ENCODE assay signal across 18 cellular contexts in genomic region chr14:94113908-94114588, GRCh38. TPM values are rescaled to one million over a fixed set of nuclear protein-coding genes. Genes with fewer than 3 reads are reported as not detected.
DNase-seq lines count a peak whose midpoint lies in the region; ATAC-seq, FAIRE-seq and TF ChIP-seq lines count a peak whose summit lies in the region.
"Had no signal": no experiment of that assay in that cellular context is flagged by ENCODE, and none has a peak within 500 bp of the region (broad histone marks: within the 10 kb centered on the region; RNA-seq: fewer than 3 reads in every experiment).

No MANE protein-coding gene starts in this region.

- H3K27ac Mint-ChIP-seq in astrocyte (ENCODE audit: unreplicated experiment), result no peak overlapping the region
- no peak overlapping the region for H3K27ac Mint-ChIP-seq in T-helper 17 cell
- no peak overlapping the region for H3K27ac Mint-ChIP-seq in endothelial cell (ENCODE audit: unreplicated experiment)
- H3K27ac Mint-ChIP-seq: activated CD4-positive, alpha-beta memory T cell treated with anti-CD3 and anti-CD28 coated beads, Interleukin-2, amount 10 ng/mL, durations not matched to agents 7 days and 5 days; activated T-helper 1 cell treated with anti-CD3 and anti-CD28 coated beads, Interleukin-12 subunit alpha, Interleukin-12 subunit beta, Interleukin-2, Interleukin-4 antibody, amounts not matched to agents 30 ng/mL and 10 ng/mL and 1 ng/mL, durations not matched to agents 14 hours and 24 hours and 36 hours; immature natural killer cell had no signal

- H3K36me3 Mint-ChIP-seq in astrocyte (ENCODE audit: low read depth, unreplicated experiment) (peaks cover 15% of the 10 kb centered on the region), T-helper 17 cell (ENCODE audit: low read depth) (no peaks in the 10 kb centered on the region), endothelial cell (ENCODE audit: low read depth, unreplicated experiment) (no peaks in the 10 kb centered on the region)
- H3K36me3 Mint-ChIP-seq: immature natural killer cell had no signal

- H2AFZ ChIP-seq in astrocyte (ENCODE audit: low read depth, low read length) (no peak overlapping the region), osteoblast (ENCODE audit: low read length) (no peak overlapping the region)

- POLR2A ChIA-PET in A549 (lab: Yijun Ruan, JAX), result no interaction called here

- H4K20me1 ChIP-seq in astrocyte (ENCODE audit: insufficient read depth, low read length) (no peaks in the 10 kb centered on the region), osteoblast (ENCODE audit: insufficient read depth, low read length) (no peaks in the 10 kb centered on the region)

- CTCF ChIA-PET in A549 (lab: Yijun Ruan, JAX), result interaction anchor here (0.9 to 3.0 kb wide), 4 partner anchors 18 to 78 kb away, joined by 6 to 17 read pairs (median 6); no protein-coding TSS in a partner anchor

- H3K4me3 ChIP-seq in A549 (no peak overlapping the region), astrocyte (ENCODE audit: insufficient read depth, low read depth, low read length) (no peak overlapping the region), fibroblast of villous mesenchyme (ENCODE audit: low read depth, low read length) (no peak overlapping the region), osteoblast (ENCODE audit: insufficient read depth, low read length) (no peak overlapping the region)
- H3K4me3 ChIP-seq: MG63, thoracic aorta had no signal

- peaks cover 4% of the 10 kb centered on the region for H3K27me3 ChIP-seq in astrocyte (ENCODE audit: insufficient read depth, low read length)
- H3K27me3 ChIP-seq in osteoblast (ENCODE audit: insufficient read depth, low read length), result peaks cover 17% of the 10 kb centered on the region
- H3K27me3 ChIP-seq: MG63 had no signal

- FAIRE-seq in A549 (lab: Jason Lieb, UNC) (no peak), astrocyte (lab: Jason Lieb, UNC) (no peak)
- FAIRE-seq: G401.6 had no signal

- H3K4me3 Mint-ChIP-seq in astrocyte (ENCODE audit: unreplicated experiment) (peak overlapping the region; percentile 64), T-helper 17 cell (no peak overlapping the region), endothelial cell (ENCODE audit: unreplicated experiment) (no peak overlapping the region)
- H3K4me3 Mint-ChIP-seq: activated CD4-positive, alpha-beta memory T cell treated with anti-CD3 and anti-CD28 coated beads, Interleukin-2, amount 10 ng/mL, durations not matched to agents 7 days and 5 days; activated T-helper 1 cell treated with anti-CD3 and anti-CD28 coated beads, Interleukin-12 subunit alpha, Interleukin-12 subunit beta, Interleukin-2, Interleukin-4 antibody, amounts not matched to agents 30 ng/mL and 10 ng/mL and 1 ng/mL, durations not matched to agents 14 hours and 24 hours and 36 hours; immature natural killer cell had no signal

- no peak overlapping the region for H3K9ac ChIP-seq in astrocyte (ENCODE audit: low read length)

- no peak for TF ChIP-seq RAD21 in A549 (conservative IDR thresholded peaks at IDR 0.05 in 1 of 2, IDR thresholded peaks at IDR 0.05 in 1 of 2)

- H3K27ac ChIP-seq in A549 (no peak overlapping the region), astrocyte (ENCODE audit: low read depth, low read length) (no peak overlapping the region), osteoblast (ENCODE audit: low read depth, low read length) (peak overlapping the region; percentile 8)
- H3K27ac ChIP-seq: thoracic aorta, VCaP had no signal

- no peaks in the 10 kb centered on the region for H3K36me3 ChIP-seq in astrocyte (ENCODE audit: insufficient read depth, low read length)
- no peaks in the 10 kb centered on the region for H3K36me3 ChIP-seq in osteoblast (ENCODE audit: insufficient read depth, low read length)
- H3K36me3 ChIP-seq: MG63, thoracic aorta had no signal

- no peaks in the 10 kb centered on the region for H3K9me3 Mint-ChIP-seq in astrocyte (ENCODE audit: unreplicated experiment)
- no peaks in the 10 kb centered on the region for H3K9me3 Mint-ChIP-seq in endothelial cell (ENCODE audit: unreplicated experiment)
- H3K9me3 Mint-ChIP-seq: activated T-helper 1 cell treated with anti-CD3 and anti-CD28 coated beads, Interleukin-12 subunit alpha, Interleukin-12 subunit beta, Interleukin-2, Interleukin-4 antibody, amounts not matched to agents 30 ng/mL and 10 ng/mL and 1 ng/mL, durations not matched to agents 14 hours and 24 hours and 36 hours; immature natural killer cell had no signal

- peaks cover 5% of the 10 kb centered on the region; the same call in 1 of the 3 replicates for H3K9me3 ChIP-seq in A549
- no peaks in the 10 kb centered on the region for H3K9me3 ChIP-seq in astrocyte (ENCODE audit: insufficient read depth, low read depth, low read length)
- no peaks in the 10 kb centered on the region for H3K9me3 ChIP-seq in osteoblast (ENCODE audit: low read depth, low read length)
- no peaks in the 10 kb centered on the region for H3K9me3 ChIP-seq in T-helper 17 cell (ENCODE audit: control insufficient read depth, low read length, poor library complexity, severe bottlenecking)
- H3K9me3 ChIP-seq: MG63, thoracic aorta had no signal

- H3K79me2 ChIP-seq in astrocyte (ENCODE audit: insufficient read depth, low read length) (no peaks in the 10 kb centered on the region), osteoblast (ENCODE audit: insufficient read depth, low read length) (no peaks in the 10 kb centered on the region)

- no peak for TF ChIP-seq EP300 in A549 (IDR thresholded peaks at IDR 0.05)

- WGBS in A549 (ENCODE audit: missing lambda C conversion rate), result 72% methylated on average over 5 of the region's 5 CpGs

- peaks cover 7% of the 10 kb centered on the region for H3K27me3 Mint-ChIP-seq in astrocyte (ENCODE audit: low read depth, unreplicated experiment)
- H3K27me3 Mint-ChIP-seq in T-helper 17 cell, result peaks cover 57% of the 10 kb centered on the region
- H3K27me3 Mint-ChIP-seq in endothelial cell (ENCODE audit: unreplicated experiment), result peaks cover 7% of the 10 kb centered on the region

- DNase-seq in A549 (ENCODE audit: low read depth in 1 of 2, low spot score in 1 of 2), result no peak
- DNase-seq in astrocyte (ENCODE audit: low read depth), result peak; percentile 66
- DNase-seq in fibroblast of villous mesenchyme (ENCODE audit: low read depth), result peak; percentile 24
- peak; percentile 88 for DNase-seq in osteoblast (ENCODE audit: insufficient read length, low spot score, missing footprints)
- DNase-seq in left lobe of liver (ENCODE audit: low spot score), result no peak
- DNase-seq in T-helper 17 cell, result no peak
- DNase-seq in HUDEP-2 (lab: John Stamatoyannopoulos, UW; ENCODE audit: unreplicated experiment in 76 of 76), result no peak
- no peak for DNase-seq in endothelial cell (ENCODE audit: low spot score)
- DNase-seq: activated CD4-positive, alpha-beta memory T cell treated with anti-CD3 and anti-CD28 coated beads, Interleukin-2, amount 10 ng/mL, durations not matched to agents 7 days and 5 days; immature natural killer cell; NCI-H1930; NCI-H524 treated with DMSO at 0.1 percent for 48 hours; SW 1271 had no signal

- ATAC-seq in A549, result no peak
- ATAC-seq in left lobe of liver, result no peak
- ATAC-seq in T-helper 17 cell, result no peak

- H3K4me1 Mint-ChIP-seq in astrocyte (ENCODE audit: low read depth, unreplicated experiment), result peaks cover 30% of the 10 kb centered on the region
- H3K4me1 Mint-ChIP-seq in T-helper 17 cell, result peaks cover 5% of the 10 kb centered on the region
- H3K4me1 Mint-ChIP-seq in endothelial cell (ENCODE audit: unreplicated experiment), result no peaks in the 10 kb centered on the region
- H3K4me1 Mint-ChIP-seq: immature natural killer cell had no signal

- H3K4me1 ChIP-seq in A549 (no peaks in the 10 kb centered on the region), astrocyte (ENCODE audit: insufficient read depth, low read length) (peaks cover 6% of the 10 kb centered on the region), osteoblast (ENCODE audit: insufficient read depth, low read length) (peaks cover 18% of the 10 kb centered on the region)

- no peak overlapping the region for H3K4me2 ChIP-seq in A549
- peak overlapping the region; percentile 7 for H3K4me2 ChIP-seq in astrocyte (ENCODE audit: low read length)
- no peak overlapping the region for H3K4me2 ChIP-seq in osteoblast (ENCODE audit: insufficient read depth, low read length)

- TF ChIP-seq CTCF in A549 (IDR thresholded peaks at IDR 0.05), result no peak
- TF ChIP-seq CTCF in astrocyte (IDR thresholded peaks at IDR 0.05; ENCODE audit: insufficient read depth, low read depth, low read length), result no peak
- TF ChIP-seq CTCF in fibroblast of villous mesenchyme (IDR thresholded peaks at IDR 0.05; ENCODE audit: insufficient read depth, low read depth, low read length), result no peak
- TF ChIP-seq CTCF in osteoblast (IDR thresholded peaks at IDR 0.05; ENCODE audit: extremely low read depth, low read depth, low read length), result no peak
- TF ChIP-seq CTCF in endothelial cell (IDR thresholded peaks at IDR 0.05; ENCODE audit: unreplicated experiment), result no peak

- TF ChIP-seq POLR2A in A549 (IDR thresholded peaks at IDR 0.05; ENCODE audit: low read length), result no peak

RNA-seq across cellular contexts. Expression of gene IFI27, which starts 3.5 kb away (rescaled TPM):
- polyA plus RNA-seq in A549 (2011; rRNA removed), result 1.3 and 2.2 TPM in 2 replicates
- polyA plus RNA-seq in A549 (2012; cell fraction: cytosol; rRNA removed), result 1.4 and 1.9 TPM in 2 replicates
- 8.7 and 12.4 TPM in 2 replicates for polyA plus RNA-seq in A549 (2012; cell fraction: nucleus; rRNA removed)
- 0.76 to 0.90 TPM (median 0.76 TPM) in 3 replicates for polyA plus RNA-seq in A549 (2017; fragmentation: RNase III; extraction: RNeasy Plus Mini Kit Qiagen cat#74134 plus additional on column Dnase treatment)
- 0.87 and 1.7 TPM in 2 replicates for polyA minus RNA-seq in A549 (2011; rRNA and poly(A)+ RNA removed)
- 1,022 and 1,408 TPM in 2 replicates for total RNA-seq in astrocyte
- 51.4 and 103 TPM in 2 replicates for total RNA-seq in fibroblast of villous mesenchyme
- total RNA-seq in osteoblast, result 80.7 and 87.8 TPM in 2 replicates
- total RNA-seq in left lobe of liver, result 20.4 TPM
- 1 to 10 TPM in 1 of 2 donors, under 1 TPM in 1; 0.63 to 1.0 TPM for total RNA-seq in T-helper 17 cell
- 3.8 TPM for total RNA-seq in endothelial cell (ENCODE audit: unreplicated experiment)

RNA-seq across cellular contexts. Expression of gene IFI27L2, which starts 15.4 kb away (rescaled TPM):
- polyA plus RNA-seq in A549 (2011; rRNA removed) (20.3 and 26.9 TPM in 2 replicates), A549 (2017; fragmentation: RNase III; extraction: RNeasy Plus Mini Kit Qiagen cat#74134 plus additional on column Dnase treatment) (58.0 to 69.2 TPM (median 64.4 TPM) in 3 replicates)
- polyA plus RNA-seq in A549 (2012; cell fraction: cytosol; rRNA removed), result 64.6 and 67.6 TPM in 2 replicates
- 35.4 and 56.9 TPM in 2 replicates for polyA plus RNA-seq in A549 (2012; cell fraction: nucleus; rRNA removed)
- polyA minus RNA-seq in A549 (2011; rRNA and poly(A)+ RNA removed), result 4.5 and 5.7 TPM in 2 replicates
- total RNA-seq in astrocyte (63.9 and 79.9 TPM in 2 replicates), fibroblast of villous mesenchyme (94.1 and 102 TPM in 2 replicates), osteoblast (69.5 and 76.7 TPM in 2 replicates), left lobe of liver (1.2 TPM), T-helper 17 cell (10 to 100 TPM; 21.5 to 25.8 TPM), endothelial cell (ENCODE audit: unreplicated experiment) (23.7 TPM)

RNA-seq across cellular contexts. Expression of gene IFI27L1, which starts 32.9 kb away (rescaled TPM):
- polyA plus RNA-seq in A549 (2011; rRNA removed) (13.4 and 15.9 TPM in 2 replicates), A549 (2017; fragmentation: RNase III; extraction: RNeasy Plus Mini Kit Qiagen cat#74134 plus additional on column Dnase treatment) (23.2 to 28.0 TPM (median 27.0 TPM) in 3 replicates)
- 20.4 and 25.9 TPM in 2 replicates for polyA plus RNA-seq in A549 (2012; cell fraction: cytosol; rRNA removed)
- polyA plus RNA-seq in A549 (2012; cell fraction: nucleus; rRNA removed), result 17.8 and 21.5 TPM in 2 replicates
- polyA minus RNA-seq in A549 (2011; rRNA and poly(A)+ RNA removed), result 7.4 and 8.8 TPM in 2 replicates
- total RNA-seq in astrocyte (28.4 and 30.8 TPM in 2 replicates), fibroblast of villous mesenchyme (9.9 and 15.8 TPM in 2 replicates), osteoblast (9.8 and 11.5 TPM in 2 replicates), left lobe of liver (5.9 TPM), T-helper 17 cell (10 to 100 TPM in 1 of 2 donors, 1 to 10 TPM in 1; 9.3 to 12.1 TPM), endothelial cell (ENCODE audit: unreplicated experiment) (33.5 TPM)

RNA-seq across cellular contexts. Expression of gene DDX24, which starts 33.0 kb away (rescaled TPM):
- polyA plus RNA-seq in A549 (2011; rRNA removed), result 161 and 169 TPM in 2 replicates
- polyA plus RNA-seq in A549 (2012; cell fraction: cytosol; rRNA removed), result 98.5 and 100 TPM in 2 replicates
- 95.5 and 140 TPM in 2 replicates for polyA plus RNA-seq in A549 (2012; cell fraction: nucleus; rRNA removed)
- polyA plus RNA-seq in A549 (2017; fragmentation: RNase III; extraction: RNeasy Plus Mini Kit Qiagen cat#74134 plus additional on column Dnase treatment), result 117 to 127 TPM (median 121 TPM) in 3 replicates
- polyA minus RNA-seq in A549 (2011; rRNA and poly(A)+ RNA removed), result 107 and 128 TPM in 2 replicates
- total RNA-seq in astrocyte, result 206 TPM in 2 replicates
- 92.1 and 128 TPM in 2 replicates for total RNA-seq in fibroblast of villous mesenchyme
- 112 and 134 TPM in 2 replicates for total RNA-seq in osteoblast
- total RNA-seq in left lobe of liver, result 54.2 TPM
- total RNA-seq in T-helper 17 cell, result 100 to 1,000 TPM; 478 to 531 TPM
- total RNA-seq in endothelial cell (ENCODE audit: unreplicated experiment), result 89.6 TPM

Comparison
In these comparisons a context has a peak if more than half of its experiments do, and no peak if none do; other contexts are left out.
1. DNase-seq: peak in astrocyte (single experiment), fibroblast of villous mesenchyme (single experiment) and osteoblast (single experiment); none in A549 (0 of 2), left lobe of liver (single experiment), T-helper 17 cell (0 of 3), HUDEP-2 (0 of 76) and endothelial cell (single experiment).
2. RNA of gene IFI27L2, which starts 15.4 kb away (total RNA-seq): 94.1 to 102 TPM in fibroblast of villous mesenchyme, 69.5 to 76.7 TPM in osteoblast, 63.9 to 79.9 TPM in astrocyte, 21.5 to 25.8 TPM in T-helper 17 cell and 23.7 TPM in endothelial cell (single experiment); 1.2 TPM in left lobe of liver (single experiment); every median in the first group is over 10 times any median in the second.